Comparison of ENCODE assay signal across 1 cellular context in the genomic region with DNA sequence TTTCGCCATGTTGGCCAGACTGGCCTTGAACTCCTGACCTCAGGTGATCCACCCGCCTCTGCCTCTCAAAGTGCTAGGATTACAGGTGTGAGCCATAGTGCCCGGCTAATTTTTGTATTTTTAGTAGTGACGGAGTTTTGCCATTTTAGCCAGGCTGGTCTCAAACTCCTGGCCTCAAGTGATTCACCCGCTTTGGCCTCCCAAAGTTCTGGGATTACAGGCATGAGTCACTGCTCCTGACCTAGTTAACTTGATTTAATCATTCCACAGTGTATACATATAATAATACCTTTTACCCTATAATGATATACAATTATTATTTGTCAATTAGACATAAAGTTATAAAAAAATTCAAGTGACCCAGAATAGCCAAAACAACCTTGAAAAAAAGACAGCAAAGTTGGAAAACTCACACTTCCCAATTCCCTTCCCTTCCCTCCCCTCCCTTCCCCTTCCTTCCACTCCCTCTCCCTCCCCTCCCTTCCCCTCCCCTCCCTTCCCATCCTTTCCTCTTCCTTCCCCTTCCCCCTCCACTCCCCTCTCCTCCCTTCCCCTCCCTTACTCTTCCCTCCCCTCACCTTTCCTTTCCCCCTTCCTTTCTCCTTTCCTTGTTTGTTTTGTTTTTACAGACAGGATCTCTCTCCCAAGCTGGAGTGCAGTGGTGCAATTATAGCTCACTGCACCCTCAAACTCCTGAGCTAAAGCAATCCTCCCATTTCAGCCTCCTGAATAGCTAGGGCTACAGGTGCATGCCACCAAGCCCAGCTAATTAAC.
TF ChIP-seq lines count a peak whose summit lies in the region.

No MANE protein-coding gene starts in this region.

TF ChIP-seq in K562, 482 proteins besides CTCF, POLR2A, EP300 and RAD21 (continued from another document):
- peak; percentile 14; the same call in 1 of the 2 replicates for TF ChIP-seq SMARCE1 (IDR thresholded peaks at IDR 0.05)
